Comparison of ENCODE assay signal across 9 cellular contexts in genomic region chr6:166627039-166627874, GRCh38. TPM values are rescaled to one million over a fixed set of nuclear protein-coding genes. Genes with fewer than 3 reads are reported as not detected.
DNase-seq lines count a peak whose midpoint lies in the region; ATAC-seq, FAIRE-seq and TF ChIP-seq lines count a peak whose summit lies in the region.
"Had no signal": no experiment of that assay in that cellular context is flagged by ENCODE, and none has a peak within 500 bp of the region (broad histone marks: within the 10 kb centered on the region; RNA-seq: fewer than 3 reads in every experiment).

RPS6KA2 (minus strand) TSS chr6:166627251; CDS start chr6:166627019, 232 bp downstream.

- no peaks in the 10 kb centered on the region for H3K9me3 Mint-ChIP-seq in chondrocyte (ENCODE audit: low read depth)

- no peaks in the 10 kb centered on the region for H3K9me3 ChIP-seq in kidney (ENCODE audit: control insufficient read depth in 1 of 2, low read length in 2 of 2)

- peak; percentile 34 for TF ChIP-seq POLR2A in GM19099 (IDR thresholded peaks at IDR 0.05; ENCODE audit: extremely low read depth, insufficient read length, low read depth)

- H3K27ac Mint-ChIP-seq in chondrocyte (ENCODE audit: unreplicated experiment): peak within 1 kb of the TSS; percentile 95

- peak; percentile 82 for ATAC-seq in HG03378 (IDR thresholded peaks at IDR 0.05; ENCODE audit: unreplicated experiment)

- H3K36me3 Mint-ChIP-seq in chondrocyte (ENCODE audit: low read depth): no peaks in the 10 kb centered on the region

- H3K4me3 Mint-ChIP-seq in chondrocyte (ENCODE audit: unreplicated experiment): peak within 1 kb of the TSS; percentile 88

- TF ChIP-seq CTCF in chondrocyte (IDR thresholded peaks at IDR 0.05) (peak; percentile 27), kidney (IDR thresholded peaks at IDR 0.05; ENCODE audit: borderline replicate concordance, extremely low read depth, insufficient read depth) (no peak)

- H3K27me3 Mint-ChIP-seq in chondrocyte (ENCODE audit: low read depth): no peaks in the 10 kb centered on the region

- H3K36me3 ChIP-seq in kidney (ENCODE audit: control insufficient read depth in 1 of 2, insufficient read depth in 2 of 2, low read length in 2 of 2): no peaks in the 10 kb centered on the region

- peaks cover 49% of the 10 kb centered on the region for H3K4me1 Mint-ChIP-seq in chondrocyte (ENCODE audit: low read depth)

- H3K27ac ChIP-seq in kidney (ENCODE audit: low read depth in 2 of 2, low read length in 2 of 2): peak within 1 kb of the TSS; percentile 76 to 78

- FAIRE-seq in kidney (lab: Jason Lieb, UNC): peak; percentile 71
- FAIRE-seq: islet of Langerhans had no signal

- DNase-seq in Ammon's horn (ENCODE audit: low spot score): peak; percentile 100
- DNase-seq in NCI-H446 treated with DMSO at 0.1 percent for 48 hours (lab: John Stamatoyannopoulos, UW): peak; percentile 82
- peak; percentile 99 to 100 for DNase-seq in activated CD4-positive, alpha-beta T cell treated with anti-CD3 and anti-CD28 coated beads for 24 hours (ENCODE audit: low read depth in 2 of 2)
- DNase-seq in chondrocyte (ENCODE audit: low spot score): peak; percentile 100
- peak; percentile 100 for DNase-seq in kidney
- peak; percentile 99 to 100 for DNase-seq in stimulated activated CD4-positive, alpha-beta T cell treated with anti-CD3 and anti-CD28 coated beads, Interleukin-15, amount 100 ng/mL, for 1 hour (ENCODE audit: low read depth in 1 of 2, low spot score in 1 of 2)

- peak within 1 kb of the TSS; percentile 80 for H3K4me3 ChIP-seq in kidney (ENCODE audit: low read length in 2 of 2)

- intact Hi-C loops in kidney (cut with DNase I): no loop called here

- H3K9ac ChIP-seq in kidney (ENCODE audit: low read length in 2 of 2): peak within 1 kb of the TSS; percentile 21 to 75

- peaks cover 8 to 14% of the 10 kb centered on the region in 2 donors for H3K4me1 ChIP-seq in kidney (ENCODE audit: control insufficient read depth in 1 of 2, insufficient read depth in 1 of 2, low read depth in 1 of 2, low read length in 2 of 2)

RNA-seq across cellular contexts. Expression of gene RPS6KA2, which starts in this region (rescaled TPM):
- total RNA-seq in chondrocyte: 124 to 147 TPM (median 127 TPM) in 3 replicates
- total RNA-seq in kidney: 61.2 TPM
- polyA plus RNA-seq in kidney (ENCODE audit: insufficient read depth, low read depth, low replicate concordance): 12.3 TPM

Comparison
In these comparisons a context has a peak if more than half of its experiments do, and no peak if none do; other contexts are left out.
1. Peak in every context shown above with its lines: DNase-seq, ATAC-seq, H3K4me3 ChIP-seq and H3K27ac ChIP-seq.